Comparison of ENCODE assay signal across 9 cellular contexts in the genomic region with DNA sequence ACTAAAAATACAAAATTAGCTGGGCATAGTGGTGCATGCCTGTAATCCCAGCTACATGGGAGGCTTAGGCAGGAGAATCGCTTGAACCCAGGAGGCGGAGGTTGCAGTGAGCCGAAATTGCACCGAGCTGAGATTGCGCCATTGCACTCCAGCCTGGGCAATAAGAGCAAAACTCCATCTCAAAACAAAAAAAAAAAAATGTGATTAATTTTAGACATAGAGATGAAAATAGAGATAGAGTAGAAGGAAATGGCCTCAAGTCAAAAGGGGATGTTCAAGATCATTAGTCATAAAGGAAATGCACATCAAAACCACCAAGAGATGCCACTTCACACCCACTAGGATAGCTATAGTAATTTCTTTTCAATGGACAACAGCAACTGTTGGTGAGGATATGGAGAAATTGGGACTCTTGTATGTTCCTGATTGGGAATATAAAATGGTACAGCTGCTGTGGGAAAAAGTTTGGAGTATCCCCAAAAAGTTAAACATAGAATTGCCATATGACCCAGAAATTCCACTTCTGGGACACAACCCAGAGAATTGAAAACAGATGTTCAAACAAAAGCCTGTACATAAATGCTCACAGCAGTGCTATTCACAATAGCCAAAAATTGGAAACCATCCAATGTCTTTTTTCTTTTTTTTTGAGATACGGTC. TPM values are rescaled to one million over a fixed set of nuclear protein-coding genes. Genes with fewer than 3 reads are reported as not detected.
DNase-seq lines count a peak whose midpoint lies in the region; ATAC-seq and TF ChIP-seq lines count a peak whose summit lies in the region.
"Had no signal": no experiment of that assay in that cellular context is flagged by ENCODE, and none has a peak within 500 bp of the region (broad histone marks: within the 10 kb centered on the region; RNA-seq: fewer than 3 reads in every experiment).

No MANE protein-coding gene starts in this region.

- H3K4me3 ChIP-seq in NB4 (ENCODE audit: low read depth, low read length) (no peak overlapping the region), body of pancreas (no peak overlapping the region), right lobe of liver (no peak overlapping the region)
- H3K4me3 ChIP-seq: thoracic aorta had no signal

- H3K27ac ChIP-seq in body of pancreas: peak overlapping the region; percentile 16 to 68 (median 50)
- no peak overlapping the region for H3K27ac ChIP-seq in right lobe of liver

- no TSS peak for BruUV-seq in Calu3 (replicated peaks; lab: Mats Ljungman, UMichigan)

- H3K9me3 ChIP-seq in body of pancreas (no peaks in the 10 kb centered on the region), right lobe of liver (no peaks in the 10 kb centered on the region)
- H3K9me3 ChIP-seq: thoracic aorta had no signal

- DNase-seq in GM04503 (ENCODE audit: low read depth) (peak; percentile 86), NB4 (ENCODE audit: low read depth) (peak; percentile 79), body of pancreas (peak in 1 of 4 donors; percentile 55), natural killer cell (no peak), right lobe of liver (no peak), Calu3 (no peak), HK-2 (ENCODE audit: unreplicated experiment) (no peak)

- H3K4me1 Mint-ChIP-seq in natural killer cell: peaks cover 67 to 70% of the 10 kb centered on the region in 2 donors
- peaks cover 10% of the 10 kb centered on the region for H3K4me1 Mint-ChIP-seq in Calu3 (ENCODE audit: low read depth, unreplicated experiment)

- H3K27me3 ChIP-seq in body of pancreas (no peaks in the 10 kb centered on the region), right lobe of liver (no peaks in the 10 kb centered on the region)

- ATAC-seq in body of pancreas: peak; percentile 84
- peak; percentile 78 to 88 (median 84) for ATAC-seq in natural killer cell
- no peak for ATAC-seq in right lobe of liver
- no peak for ATAC-seq in HG02970 (IDR thresholded peaks at IDR 0.05; ENCODE audit: low FRiP score, unreplicated experiment)

- intact Hi-C loops in body of pancreas (cut with DNase I) (loop anchor here (5.0 kb wide), 1 partner anchor 34 kb away; no protein-coding TSS in a partner anchor), natural killer cell (cut with micrococcal nuclease) (loop anchor here (1.0 to 2.0 kb wide), 2 partner anchors 10 to 55 kb away; partner anchors contain the start of gene ABHD2), right lobe of liver (cut with DNase I) (no loop called here), Calu3 (cut with micrococcal nuclease; ENCODE audit: unreplicated experiment) (no loop called here)

- peak overlapping the region in 1 of 2 donors; percentile 95 for H3K27ac Mint-ChIP-seq in natural killer cell
- no peak overlapping the region for H3K27ac Mint-ChIP-seq in Calu3 (ENCODE audit: unreplicated experiment)

- H3K27me3 Mint-ChIP-seq in natural killer cell (ENCODE audit: low read depth in 2 of 2) (no peaks in the 10 kb centered on the region), Calu3 (ENCODE audit: unreplicated experiment) (no peaks in the 10 kb centered on the region)

- H3K36me3 ChIP-seq in body of pancreas (replicated peaks in 1 of 2; ENCODE audit: insufficient read depth in 1 of 2, low read depth in 2 of 2) (no peaks in the 10 kb centered on the region), right lobe of liver (peaks cover 0 to 7% (median 0%) of the 10 kb centered on the region in 4 donors)

- CTCF ChIA-PET in Calu3 (lab: Charles Lee): no interaction called here

- peak overlapping the region; percentile 58 for H3K4me3 Mint-ChIP-seq in natural killer cell
- no peak overlapping the region for H3K4me3 Mint-ChIP-seq in Calu3 (ENCODE audit: low read depth, unreplicated experiment)

- H3K4me1 ChIP-seq in body of pancreas: peaks cover 55% of the 10 kb centered on the region
- peaks cover 0 to 46% (median 16%) of the 10 kb centered on the region in 4 donors for H3K4me1 ChIP-seq in right lobe of liver

- no peak for TF ChIP-seq CTCF in NB4 (IDR thresholded peaks at IDR 0.05; ENCODE audit: low read depth, low read length)
- TF ChIP-seq CTCF in body of pancreas (IDR thresholded peaks at IDR 0.05): no peak
- TF ChIP-seq CTCF in natural killer cell (IDR thresholded peaks at IDR 0.05): no peak
- TF ChIP-seq CTCF in right lobe of liver (IDR thresholded peaks at IDR 0.05): no peak
- no peak for TF ChIP-seq CTCF in Calu3 (IDR thresholded peaks at IDR 0.05; ENCODE audit: unreplicated experiment)

- H3K36me3 Mint-ChIP-seq in natural killer cell: no peaks in the 10 kb centered on the region
- H3K36me3 Mint-ChIP-seq in Calu3 (ENCODE audit: insufficient read depth, unreplicated experiment): peaks cover 37% of the 10 kb centered on the region

- no peak for TF ChIP-seq POLR2A in NB4 (IDR thresholded peaks at IDR 0.05; ENCODE audit: extremely low read depth, insufficient read length)
- TF ChIP-seq POLR2A in body of pancreas (IDR thresholded peaks at IDR 0.05): no peak
- TF ChIP-seq POLR2A in right lobe of liver (IDR thresholded peaks at IDR 0.05): no peak

- 58 to 74% methylated on average over 6 of the region's 6 CpGs for WGBS in body of pancreas, 2 donors
- 42% methylated on average over 5 of the region's 6 CpGs for WGBS in right lobe of liver (ENCODE audit: insufficient coverage, low coverage, low lambda C conversion rate, missing lambda C conversion rate)

- H3K9me3 Mint-ChIP-seq in natural killer cell (no peaks in the 10 kb centered on the region), Calu3 (ENCODE audit: low read depth, unreplicated experiment) (no peaks in the 10 kb centered on the region)

RNA-seq across cellular contexts. Expression of gene ABHD2, which starts 55.4 kb away (rescaled TPM):
- 100 to 1,000 TPM in 1 of 2 donors, 10 to 100 TPM in 1; 50.8 to 136 TPM for total RNA-seq in body of pancreas
- total RNA-seq in natural killer cell: 100 to 1,000 TPM; 187 to 236 (median 191) TPM
- 100 to 1,000 TPM; 136 to 392 (median 315) TPM for total RNA-seq in right lobe of liver
- total RNA-seq in Calu3 (2022): 300 and 353 TPM in 2 replicates

Comparison
In these comparisons a context has a peak if more than half of its experiments do, and no peak if none do; other contexts are left out.
1. DNase-seq: peak in GM04503 (single experiment) and NB4 (single experiment); none in natural killer cell (single experiment), right lobe of liver (0 of 3), Calu3 (single experiment) and HK-2 (single experiment).
2. ATAC-seq: peak in body of pancreas (single experiment) and natural killer cell (3 of 3); none in right lobe of liver (0 of 4) and HG02970 (single experiment).
3. H3K27ac ChIP-seq: peak in body of pancreas (4 of 4); none in right lobe of liver (0 of 3).
4. intact Hi-C loops: an anchor here in body of pancreas (5.0 kb wide) and natural killer cell (1.0 to 2.0 kb wide); none called in right lobe of liver and Calu3.